Comparison of ENCODE assay signal across 8 cellular contexts in the genomic region with DNA sequence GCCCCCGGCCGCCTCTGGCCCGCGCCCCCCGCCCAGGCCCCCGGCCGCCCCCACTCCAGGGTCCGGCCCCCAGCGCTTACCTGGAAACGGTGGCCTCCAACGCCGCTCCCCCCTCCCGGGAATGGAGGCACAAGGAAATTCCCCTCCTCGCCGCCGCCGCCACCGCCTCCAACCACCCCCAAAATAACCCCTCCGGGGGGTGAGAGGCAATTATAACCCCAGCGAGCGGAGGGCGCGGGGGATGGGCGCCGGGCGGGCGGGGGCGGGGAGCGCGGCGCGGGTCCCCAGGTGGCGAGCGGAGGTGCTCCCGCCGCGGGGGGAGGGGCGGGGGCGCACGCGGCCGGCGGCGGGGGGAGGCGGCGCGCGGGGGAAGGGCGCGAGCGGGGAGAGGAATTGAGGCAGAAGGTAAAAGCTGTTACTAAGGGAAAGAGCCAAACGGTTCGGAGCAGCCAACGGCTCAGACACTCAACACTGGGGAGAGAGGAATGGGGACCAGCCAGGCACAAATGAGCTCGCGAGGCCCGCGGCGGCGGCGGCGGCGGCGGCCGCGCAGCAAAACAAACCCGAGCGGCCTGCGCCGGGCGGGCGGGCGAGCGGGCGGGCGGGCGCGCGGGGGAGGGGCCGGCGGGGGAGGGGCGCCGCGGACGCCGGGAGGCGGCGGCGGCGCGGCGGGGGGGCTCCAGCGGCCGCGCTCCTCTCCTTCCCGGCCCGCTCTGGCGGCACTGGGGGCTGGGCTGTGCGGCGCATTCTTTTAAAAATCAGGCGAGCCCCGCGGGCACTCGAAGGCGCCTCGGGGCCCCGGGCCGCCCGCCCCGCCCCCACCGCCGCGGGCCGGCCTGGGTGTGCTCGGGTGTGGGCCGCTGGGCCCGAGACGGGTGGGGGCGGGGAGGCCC. TPM values are rescaled to one million over a fixed set of nuclear protein-coding genes. Genes with fewer than 3 reads are reported as not detected.
A peak's percentile ranks its signal among the peaks of the same experiment; 100 is the strongest.
DNase-seq lines count a peak whose midpoint lies in the region; ATAC-seq and TF ChIP-seq lines count a peak whose summit lies in the region.

TBL1XR1 (minus strand) TSS at position 442 of the 893 bp plus-strand sequence. CDS start 132,505 bp downstream, outside the sequence.

- peak within 1 kb of the TSS; percentile 97 for H3K4me3 Mint-ChIP-seq in activated B cell treated with CpG ODN at 0.5 μM for 24 hours

- intact Hi-C loops in activated B cell treated with CpG ODN at 0.5 μM for 24 hours (cut with micrococcal nuclease) = loop anchor here (1.0 to 10.0 kb wide), 5 partner anchors 74 to 1188 kb away; no protein-coding TSS in a partner anchor

- no peaks in the 10 kb centered on the region for H3K36me3 ChIP-seq in smooth muscle cell (ENCODE audit: low read depth)

- TF ChIP-seq CTCF in activated B cell treated with CpG ODN at 0.5 μM for 24 hours (IDR thresholded peaks at IDR 0.05) (no peak), cardiac fibroblast (IDR thresholded peaks at IDR 0.05; ENCODE audit: low read depth, low read length) (no peak), smooth muscle cell (IDR thresholded peaks at IDR 0.05; ENCODE audit: borderline replicate concordance, insufficient read depth, poor library complexity, severe bottlenecking) (no peak)

- H3K27me3 ChIP-seq in smooth muscle cell (ENCODE audit: low read depth) = no peaks in the 10 kb centered on the region

- WGBS in smooth muscle cell (ENCODE audit: low lambda C conversion rate) = 2% methylated on average over 8 of the region's 119 CpGs

- H3K79me2 ChIP-seq in smooth muscle cell (ENCODE audit: low read depth) = peaks cover 48% of the 10 kb centered on the region

- H3K27me3 Mint-ChIP-seq in activated B cell treated with CpG ODN at 0.5 μM for 24 hours = no peaks in the 10 kb centered on the region

- peaks cover 5% of the 10 kb centered on the region for H3F3A ChIP-seq in smooth muscle cell (ENCODE audit: low read depth)

- peak within 1 kb of the TSS; percentile 86 for H3K27ac ChIP-seq in smooth muscle cell (ENCODE audit: low read depth)

- H3K27ac Mint-ChIP-seq in activated B cell treated with CpG ODN at 0.5 μM for 24 hours = peak within 1 kb of the TSS; percentile 97

- POLR2A ChIA-PET in activated B cell treated with CpG ODN at 0.5 μM for 24 hours (lab: Charles Lee) = interaction anchor here (0.6 to 7.0 kb wide), 21 partner anchors 13 to 401 kb away, joined by 3 to 247 read pairs (median 7); no protein-coding TSS in a partner anchor

- ATAC-seq in GM18873 (IDR thresholded peaks at IDR 0.05; ENCODE audit: low FRiP score, unreplicated experiment) = peak; percentile 41
- ATAC-seq in HG03139 (IDR thresholded peaks at IDR 0.05; ENCODE audit: unreplicated experiment) = peak; percentile 44
- ATAC-seq in activated B cell treated with CpG ODN at 0.5 μM for 24 hours (ENCODE audit: low read depth) = peak; percentile 58

- H3K4me3 ChIP-seq in cardiac fibroblast (replicated peaks in 1 of 2; ENCODE audit: low read depth in 2 of 2, low read length in 2 of 2) (peak within 1 kb of the TSS; percentile 82 to 85), smooth muscle cell (peak within 1 kb of the TSS; percentile 81)

- no peaks in the 10 kb centered on the region for H3K9me3 ChIP-seq in smooth muscle cell (replicated peaks; ENCODE audit: low read depth)

- H2AFZ ChIP-seq in smooth muscle cell (ENCODE audit: low read depth) = peak within 1 kb of the TSS; percentile 77

- no peaks in the 10 kb centered on the region for H3K9me3 Mint-ChIP-seq in activated B cell treated with CpG ODN at 0.5 μM for 24 hours

- H3K4me1 Mint-ChIP-seq in activated B cell treated with CpG ODN at 0.5 μM for 24 hours = peaks cover 58% of the 10 kb centered on the region

- in situ Hi-C loops in ACHN (cut with HindIII; ENCODE audit: low pct_ligation_motif_present, low pct_unique_long_range_greater_than_20kb, low sequenced_read_pairs) = no loop called here

- H3K4me2 ChIP-seq in smooth muscle cell = peak within 1 kb of the TSS; percentile 96

- CTCF ChIA-PET in activated B cell treated with CpG ODN at 0.5 μM for 24 hours (lab: Charles Lee) = interaction anchor here (1.0 to 2.9 kb wide), 7 partner anchors 53 to 163 kb away, joined by 3 to 29 read pairs (median 7); no protein-coding TSS in a partner anchor

- DNase-seq in ACHN (peak; percentile 90), NCI-H2227 treated with DMSO at 0.1 percent for 48 hours (lab: John Stamatoyannopoulos, UW) (peak; percentile 96), activated B cell treated with CpG ODN at 0.5 μM for 24 hours (peak; percentile 80), cardiac fibroblast (ENCODE audit: low read depth in 2 of 2) (peak; percentile 95 to 97), iPS-NIHi7 (ENCODE audit: extremely low spot score) (peak; percentile 83), smooth muscle cell (lab: John Stamatoyannopoulos, UW; ENCODE audit: unreplicated experiment) (peak; percentile 52)

- H3K36me3 Mint-ChIP-seq in activated B cell treated with CpG ODN at 0.5 μM for 24 hours (ENCODE audit: low read depth) = peaks cover 28% of the 10 kb centered on the region

- H3K9ac ChIP-seq in smooth muscle cell (ENCODE audit: low read depth) = peak within 1 kb of the TSS; percentile 90

- H4K20me1 ChIP-seq in smooth muscle cell (ENCODE audit: low read depth) = peaks cover 38% of the 10 kb centered on the region

- H3K4me1 ChIP-seq in smooth muscle cell (ENCODE audit: low read depth) = peaks cover 29% of the 10 kb centered on the region

RNA-seq across cellular contexts. Expression of gene TBL1XR1, which starts in this region (rescaled TPM):
- 312 and 372 TPM in 2 replicates for total RNA-seq in activated B cell treated with CpG ODN at 0.5 μM for 24 hours
- 115 and 223 TPM in 2 replicates for total RNA-seq in smooth muscle cell
- polyA plus RNA-seq in smooth muscle cell = 19.9 and 26.7 TPM in 2 replicates

Comparison
In these comparisons a context has a peak if more than half of its experiments do, and no peak if none do; other contexts are left out.
1. Peak in every context shown above with its lines: DNase-seq, ATAC-seq, H3K4me3 ChIP-seq and H3K27ac ChIP-seq.